8 cellular contexts compared by ENCODE assay signal in genomic region chr17:18038861-18039534, GRCh38. TPM values are rescaled to one million over a fixed set of nuclear protein-coding genes. Genes with fewer than 3 reads are reported as not detected.
DNase-seq lines count a peak whose midpoint lies in the region; FAIRE-seq and TF ChIP-seq lines count a peak whose summit lies in the region.

ATPAF2 (minus strand) TSS chr17:18039168; CDS start chr17:18039013, 155 bp downstream.
GID4 (plus strand) TSS chr17:18039408; CDS start chr17:18039465, 57 bp downstream.

- no peaks in the 10 kb centered on the region for H3K79me1 ChIP-seq in H9 (ENCODE audit: insufficient read depth, low read depth, low read length, poor library complexity, severe bottlenecking)

- H3K4ac ChIP-seq in H9 (ENCODE audit: low read depth, low read length): no peak within 1 kb of the TSS

- no peaks in the 10 kb centered on the region for H3K79me2 ChIP-seq in H9 (ENCODE audit: insufficient read depth, low read length)

- no peak within 1 kb of the TSS for H2BK120ac ChIP-seq in H9 (ENCODE audit: low read depth, low read length, poor library complexity, severe bottlenecking)

- DNase-seq in H9 (peak; percentile 100), MG63 (peak; percentile 97), SHP77 (lab: John Stamatoyannopoulos, UW) (peak; percentile 100), fibroblast of the conjunctiva (ENCODE audit: low read depth) (peak; percentile 98), nephron progenitor cell (peak; percentile 100)
- DNase-seq in activated effector memory CD4-positive, alpha-beta T cell treated with anti-CD3 and anti-CD28 coated beads, Interleukin-2, amount 50 U/mL, for 16 hours: peak; percentile 100

- H3K9me3 ChIP-seq in H9 (ENCODE audit: control insufficient read depth, low read depth, low read length) (no peaks in the 10 kb centered on the region), MG63 (no peaks in the 10 kb centered on the region)

- no peaks in the 10 kb centered on the region for H4K20me1 ChIP-seq in H9 (ENCODE audit: control insufficient read depth, insufficient read depth, insufficient read length)

- H2BK20ac ChIP-seq in H9 (ENCODE audit: low read depth, low read length, poor library complexity, severe bottlenecking): no peak within 1 kb of the TSS

- peaks cover 0 to 2% (median 0%) of the 10 kb centered on the region in 3 experiments; a peak in 1 of 7 replicates for H3K36me3 Mint-ChIP-seq in H9 (ENCODE audit: insufficient read depth in 1 of 3, low read depth in 3 of 3)
- H3K36me3 Mint-ChIP-seq in nephron progenitor cell (ENCODE audit: low read depth): no peaks in the 10 kb centered on the region
- peaks cover 4% of the 10 kb centered on the region for H3K36me3 Mint-ChIP-seq in stimulated activated naive CD8-positive, alpha-beta T cell treated with anti-CD3 and anti-CD28 coated beads, Interleukin-15, Interleukin-2, amounts not matched to agents 100 ng/mL and 50 ng/mL, for 24 hours (ENCODE audit: low read depth)

- H3K4me1 ChIP-seq in H9 (ENCODE audit: insufficient read depth, low read length): no peaks in the 10 kb centered on the region; the same call in 1 of the 2 replicates

- peaks cover 12% of the 10 kb centered on the region for H3K23me2 ChIP-seq in H9 (ENCODE audit: insufficient read length, low read depth, low read length, poor library complexity, severe bottlenecking)

- no peak within 1 kb of the TSS for H3T11ph ChIP-seq in H9 (ENCODE audit: low read length)

- H3K27ac Mint-ChIP-seq in H9: peak within 1 kb of the TSS; percentile 34 to 92 (median 71); a peak in 6 of 7 replicates
- H3K27ac Mint-ChIP-seq in nephron progenitor cell: peak within 1 kb of the TSS; percentile 97
- H3K27ac Mint-ChIP-seq in stimulated activated naive CD8-positive, alpha-beta T cell treated with anti-CD3 and anti-CD28 coated beads, Interleukin-15, Interleukin-2, amounts not matched to agents 100 ng/mL and 50 ng/mL, for 24 hours: peak within 1 kb of the TSS; percentile 97

- H4K91ac ChIP-seq in H9 (ENCODE audit: insufficient read length, low read depth, low read length): no peak within 1 kb of the TSS

- H3K27ac ChIP-seq in H9 (ENCODE audit: insufficient read length, low read depth, low read length): no peak within 1 kb of the TSS

- peaks cover 30 to 35% of the 10 kb centered on the region in 2 experiments for H3K4me1 Mint-ChIP-seq in H9
- H3K4me1 Mint-ChIP-seq in nephron progenitor cell: peaks cover 53% of the 10 kb centered on the region
- H3K4me1 Mint-ChIP-seq in stimulated activated naive CD8-positive, alpha-beta T cell treated with anti-CD3 and anti-CD28 coated beads, Interleukin-15, Interleukin-2, amounts not matched to agents 100 ng/mL and 50 ng/mL, for 24 hours (ENCODE audit: low read depth): peaks cover 46% of the 10 kb centered on the region

- no peak within 1 kb of the TSS for H4K8ac ChIP-seq in H9 (replicated peaks; ENCODE audit: insufficient read length, low read depth, low read length)

- H2BK5ac ChIP-seq in H9 (ENCODE audit: insufficient read length, low read length): no peak within 1 kb of the TSS

- H3K18ac ChIP-seq in H9 (ENCODE audit: insufficient read length, low read depth, low read length): peak within 1 kb of the TSS; percentile 59

- TF ChIP-seq CTCF in H9 (conservative IDR thresholded peaks at IDR 0.05) (no peak; the same call in 2 of the 3 replicates), nephron progenitor cell (IDR thresholded peaks at IDR 0.05) (no peak)

- H4K5ac ChIP-seq in H9 (ENCODE audit: insufficient read length, low read depth, low read length): no peak within 1 kb of the TSS

- H3K56ac ChIP-seq in H9 (ENCODE audit: insufficient read length, low read depth, low read length): no peak within 1 kb of the TSS

- peaks cover 4% of the 10 kb centered on the region for H3K27me3 Mint-ChIP-seq in H9 (ENCODE audit: low read depth)
- H3K27me3 Mint-ChIP-seq in nephron progenitor cell (ENCODE audit: low read depth, poor library complexity): peaks cover 6% of the 10 kb centered on the region
- no peaks in the 10 kb centered on the region for H3K27me3 Mint-ChIP-seq in stimulated activated naive CD8-positive, alpha-beta T cell treated with anti-CD3 and anti-CD28 coated beads, Interleukin-15, Interleukin-2, amounts not matched to agents 100 ng/mL and 50 ng/mL, for 24 hours

- no peak within 1 kb of the TSS for H2AFZ ChIP-seq in H9 (ENCODE audit: low read length)

- H2BK15ac ChIP-seq in H9 (ENCODE audit: low read depth, low read length): no peak within 1 kb of the TSS

- H3K27me3 ChIP-seq in H9 (ENCODE audit: insufficient read depth, low read length) (no peaks in the 10 kb centered on the region), MG63 (no peaks in the 10 kb centered on the region)

- peak within 1 kb of the TSS; percentile 58; the same call in 1 of the 2 replicates for H3K14ac ChIP-seq in H9 (ENCODE audit: insufficient read depth, low read length)

- H3K36me3 ChIP-seq in MG63: no peaks in the 10 kb centered on the region

- H3K9me3 Mint-ChIP-seq in H9: no peaks in the 10 kb centered on the region; a peak in 2 of 5 replicates
- H3K9me3 Mint-ChIP-seq in nephron progenitor cell: no peaks in the 10 kb centered on the region
- no peaks in the 10 kb centered on the region for H3K9me3 Mint-ChIP-seq in stimulated activated naive CD8-positive, alpha-beta T cell treated with anti-CD3 and anti-CD28 coated beads, Interleukin-15, Interleukin-2, amounts not matched to agents 100 ng/mL and 50 ng/mL, for 24 hours

- peak within 1 kb of the TSS; percentile 82 for H3K4me3 ChIP-seq in MG63

- peak within 1 kb of the TSS; percentile 86 for H3K4me2 ChIP-seq in H9 (ENCODE audit: insufficient read depth, insufficient read length, low read length)

- H3K4me3 Mint-ChIP-seq in H9 (peak within 1 kb of the TSS; percentile 86 to 97), nephron progenitor cell (peak within 1 kb of the TSS; percentile 99)
- peak within 1 kb of the TSS; percentile 97 for H3K4me3 Mint-ChIP-seq in stimulated activated naive CD8-positive, alpha-beta T cell treated with anti-CD3 and anti-CD28 coated beads, Interleukin-15, Interleukin-2, amounts not matched to agents 100 ng/mL and 50 ng/mL, for 24 hours

- peak within 1 kb of the TSS; percentile 62 for H3K9ac ChIP-seq in H9 (ENCODE audit: extremely low read depth, insufficient read length, low read length)

- H2BK12ac ChIP-seq in H9 (ENCODE audit: insufficient read length, low read depth, low read length): no peak within 1 kb of the TSS

- no peak within 1 kb of the TSS for H3K23ac ChIP-seq in H9 (ENCODE audit: insufficient read length, low read depth, low read length)

- H2AK5ac ChIP-seq in H9 (ENCODE audit: insufficient read length, low read length): no peak within 1 kb of the TSS

- WGBS in H9 (ENCODE audit: extremely low coverage, insufficient read length, low lambda C conversion rate): no CpG with 5 or more reads among the region's 67 CpGs

- peak; percentile 97 for FAIRE-seq in G401.6 (lab: Jason Lieb, UNC)

RNA-seq across cellular contexts. Expression of gene ATPAF2, which starts in this region (rescaled TPM):
- total RNA-seq in H9 (2021): 20.2 and 21.4 TPM in 2 replicates
- 12.5 and 39.0 TPM in 2 replicates for total RNA-seq in MG63 (2014; rRNA removed; shearing (Covaris generic); ENCODE audit: low replicate concordance)

RNA-seq across cellular contexts. Expression of gene GID4, which starts in this region (rescaled TPM):
- total RNA-seq in H9 (2021): 11.4 and 11.9 TPM in 2 replicates
- 3.2 and 4.2 TPM in 2 replicates for total RNA-seq in MG63 (2014; rRNA removed; shearing (Covaris generic); ENCODE audit: low replicate concordance)
